In genomic region chr17:1362964-1363363, GRCh38 we compare ENCODE assay signal across 9 cellular contexts. TPM values are rescaled to one million over a fixed set of nuclear protein-coding genes. Genes with fewer than 3 reads are reported as not detected.
DNase-seq lines count a peak whose midpoint lies in the region; ATAC-seq, FAIRE-seq and TF ChIP-seq lines count a peak whose summit lies in the region.
"Had no signal": no experiment of that assay in that cellular context is flagged by ENCODE, and none has a peak within 500 bp of the region (broad histone marks: within the 10 kb centered on the region; RNA-seq: fewer than 3 reads in every experiment).

No MANE protein-coding gene starts in this region.

- no peak for FAIRE-seq in frontal cortex (lab: Jason Lieb, UNC)

- peak overlapping the region; percentile 51 for H3K4me3 Mint-ChIP-seq in stimulated activated effector memory CD8-positive, alpha-beta T cell treated with anti-CD3 and anti-CD28 coated beads, Interleukin-12 subunit alpha, Interleukin-12 subunit beta, amount 100 ng/mL, for 72 hours

- DNase-seq in GM20000 (ENCODE audit: low spot score) (peak; percentile 31), OCI-M1 (lab: John Stamatoyannopoulos, UW) (peak; percentile 22), fibroblast of peridontal ligament (ENCODE audit: extremely low read depth) (peak; percentile 38), NCI-H187 (lab: John Stamatoyannopoulos, UW) (no peak), frontal cortex (ENCODE audit: low spot score in 2 of 2) (no peak)
- no peak for DNase-seq in stimulated activated effector memory CD8-positive, alpha-beta T cell treated with anti-CD3 and anti-CD28 coated beads, Interleukin-12 subunit alpha, Interleukin-12 subunit beta, amount 100 ng/mL, for 72 hours (ENCODE audit: low spot score in 2 of 2)
- DNase-seq in stimulated activated CD4-positive, alpha-beta T cell treated with anti-CD3 and anti-CD28 coated beads, Interleukin-4, amount 100 ng/mL, for 4 hours = no peak
- DNase-seq in stimulated activated CD4-positive, alpha-beta T cell treated with anti-CD3 and anti-CD28 coated beads, Interleukin-12 subunit alpha, Interleukin-12 subunit beta, amount 100 ng/mL, for 4 hours = no peak
- DNase-seq: NK-92 treated with Interleukin-12 subunit alpha and Interleukin-12 subunit beta, amount 100 ng/mL, for 24 hours had no signal

- H3K9me3 Mint-ChIP-seq in stimulated activated effector memory CD8-positive, alpha-beta T cell treated with anti-CD3 and anti-CD28 coated beads, Interleukin-12 subunit alpha, Interleukin-12 subunit beta, amount 100 ng/mL, for 72 hours = no peaks in the 10 kb centered on the region

- TF ChIP-seq CTCF in GM20000 (IDR thresholded peaks at IDR 0.05; ENCODE audit: extremely low read depth, missing control alignments) = no peak

- peaks cover 64% of the 10 kb centered on the region for H3K4me1 Mint-ChIP-seq in stimulated activated effector memory CD8-positive, alpha-beta T cell treated with anti-CD3 and anti-CD28 coated beads, Interleukin-12 subunit alpha, Interleukin-12 subunit beta, amount 100 ng/mL, for 72 hours

- ATAC-seq in stimulated activated effector memory CD8-positive, alpha-beta T cell treated with anti-CD3 and anti-CD28 coated beads, Interleukin-12 subunit alpha, Interleukin-12 subunit beta, amount 100 ng/mL, for 72 hours = peak; percentile 29

- peak overlapping the region; percentile 63 for H3K27ac Mint-ChIP-seq in stimulated activated effector memory CD8-positive, alpha-beta T cell treated with anti-CD3 and anti-CD28 coated beads, Interleukin-12 subunit alpha, Interleukin-12 subunit beta, amount 100 ng/mL, for 72 hours

- peaks cover 99% of the 10 kb centered on the region for H3K36me3 Mint-ChIP-seq in stimulated activated effector memory CD8-positive, alpha-beta T cell treated with anti-CD3 and anti-CD28 coated beads, Interleukin-12 subunit alpha, Interleukin-12 subunit beta, amount 100 ng/mL, for 72 hours

RNA-seq across cellular contexts. Expression of gene YWHAE, which starts 37.1 kb away (rescaled TPM):
- 597 TPM for total RNA-seq in frontal cortex

Comparison
In these comparisons a context has a peak if more than half of its experiments do, and no peak if none do; other contexts are left out.
1. DNase-seq: peak in GM20000 (single experiment), OCI-M1 (single experiment) and fibroblast of peridontal ligament (single experiment); none in stimulated activated effector memory CD8-positive, alpha-beta T cell treated with anti-CD3 and anti-CD28 coated beads, Interleukin-12 subunit alpha, Interleukin-12 subunit beta, amount 100 ng/mL, for 72 hours (0 of 2), stimulated activated CD4-positive, alpha-beta T cell treated with anti-CD3 and anti-CD28 coated beads, Interleukin-4, amount 100 ng/mL, for 4 hours (0 of 2), NCI-H187 (0 of 2), frontal cortex (0 of 2) and stimulated activated CD4-positive, alpha-beta T cell treated with anti-CD3 and anti-CD28 coated beads, Interleukin-12 subunit alpha, Interleukin-12 subunit beta, amount 100 ng/mL, for 4 hours (single experiment).